In the genomic region with DNA sequence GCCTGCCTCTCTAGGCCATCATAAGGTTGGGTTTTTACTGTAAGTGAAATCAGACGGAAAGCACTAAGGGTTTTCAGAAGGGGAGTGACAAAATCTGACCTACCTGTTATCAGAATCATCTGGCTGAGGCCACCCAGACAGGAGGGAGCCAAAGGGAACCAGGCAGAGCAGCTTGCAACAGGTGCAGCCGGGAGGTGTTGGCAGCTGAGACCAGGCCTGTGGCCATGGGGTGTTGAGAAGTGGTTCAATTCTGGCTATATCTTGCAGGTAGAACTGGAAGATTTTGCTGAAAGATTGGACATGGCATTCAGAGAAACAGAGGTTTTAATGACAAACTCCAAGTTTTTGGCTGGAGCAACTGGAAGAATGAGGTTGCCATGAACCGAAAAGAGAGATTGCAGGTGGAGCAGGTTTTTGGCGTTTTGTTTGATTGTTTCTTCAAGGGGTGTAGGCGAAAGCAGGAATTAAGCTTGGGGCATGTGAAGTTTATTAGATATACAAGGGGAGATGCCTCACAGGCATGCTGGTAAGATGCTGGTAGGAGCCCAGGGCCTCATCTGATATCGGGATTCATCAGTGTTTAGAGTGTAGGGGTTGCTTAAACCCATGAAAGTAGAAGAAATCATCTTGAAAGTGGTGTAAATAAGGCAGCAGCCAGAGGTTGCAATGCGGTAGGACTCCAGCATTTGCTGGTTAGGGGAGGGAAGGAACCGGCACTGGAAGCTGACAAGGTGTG, we compare ENCODE assay signal across 34 cellular contexts.
"Had no signal": no experiment of that assay in that cellular context is flagged by ENCODE, and none has a peak within 500 bp of the region (broad histone marks: within the 10 kb centered on the region; RNA-seq: fewer than 3 reads in every experiment).

No MANE protein-coding gene starts in this region.

- ATAC-seq: activated naive CD8-positive, alpha-beta T cell treated with anti-CD3 and anti-CD28 coated beads, Interleukin-2, amount 50 U/mL, for 24 hours; activated T-cell treated with anti-CD3 and anti-CD28 coated beads, Interleukin-2, amount 50 U/mL, for 4 hours; Right ventricle myocardium inferior; SK-N-SH treated with all-trans-retinoic acid at 6 μM for 48 hours; T-cell had no signal

- H2AFZ ChIP-seq: PC-9 had no signal

- H3K4me2 ChIP-seq: KMS-11, PC-9 had no signal

- H3K4me3 Mint-ChIP-seq: activated B cell treated with CpG ODN at 0.5 μM for 24 hours; activated CD4-positive, alpha-beta memory T cell treated with anti-CD3 and anti-CD28 coated beads for 36 hours; activated naive CD4-positive, alpha-beta T cell treated with anti-CD3 and anti-CD28 coated beads, Interleukin-2, amount 10 ng/mL, durations not matched to agents 7 days and 5 days; activated naive CD8-positive, alpha-beta T cell; activated naive CD8-positive, alpha-beta T cell treated with anti-CD3 and anti-CD28 coated beads, Interleukin-2, amount 50 U/mL, for 24 hours; activated T-cell treated with anti-CD3 and anti-CD28 coated beads, Interleukin-2, amount 50 U/mL, for 4 hours; activated T-helper 1 cell treated with anti-CD3 and anti-CD28 coated beads, Interleukin-12 subunit alpha, Interleukin-12 subunit beta, Interleukin-2, Interleukin-4 antibody, amounts not matched to agents 30 ng/mL and 10 ng/mL and 1 ng/mL, durations not matched to agents 14 hours and 24 hours and 36 hours; brain; T-cell had no signal

- DNase-seq: activated B cell treated with CpG ODN at 0.5 μM for 24 hours; activated CD4-positive, alpha-beta memory T cell treated with anti-CD3 and anti-CD28 coated beads for 36 hours; activated CD4-positive, alpha-beta T cell treated with anti-CD3 and anti-CD28 coated beads for 4 hours; activated CD4-positive, alpha-beta T cell treated with anti-CD3 and anti-CD28 coated beads, Interleukin-2, amount 50 U/mL, for 1 hour; activated CD4-positive, CD25-positive, alpha-beta regulatory T cell treated with anti-CD3 and anti-CD28 coated beads, Interleukin-2, amount 50 U/mL, for 72 hours; activated CD8-positive, alpha-beta memory T cell treated with anti-CD3 and anti-CD28 coated beads, Interleukin-2, amount 50 U/mL, for 4 hours; activated effector memory CD4-positive, alpha-beta T cell treated with Interleukin-2 at 50 U/mL for 16 hours; activated naive CD4-positive, alpha-beta T cell treated with anti-CD3 and anti-CD28 coated beads, Interleukin-2, amount 10 ng/mL, durations not matched to agents 7 days and 5 days; activated naive CD8-positive, alpha-beta T cell treated with anti-CD3 and anti-CD28 coated beads, Interleukin-2, amount 50 U/mL, for 24 hours; activated T-cell treated with anti-CD3 and anti-CD28 coated beads for 4 hours; activated T-cell treated with anti-CD3 and anti-CD28 coated beads, Interleukin-2, amount 50 U/mL, for 4 hours; anterior cingulate cortex; MM.1S; MV-4-11; NCI-H1092; NCI-H1436 treated with DMSO at 0.1 percent for 48 hours; NCI-H1694 treated with DMSO at 0.1 percent for 48 hours; NCI-H2029; NCI-H345; NCI-H524 treated with DMSO at 0.1 percent for 48 hours; PC-9; SIG-M5; T-cell; T-helper 2 cell; T-helper 9 cell had no signal

- FAIRE-seq: RCC 7860 had no signal

- H3K9ac ChIP-seq: KMS-11 had no signal

- H3K27ac ChIP-seq: KMS-11, PC-9, RWPE1, VCaP had no signal

- H3K36me3 Mint-ChIP-seq: activated CD4-positive, alpha-beta memory T cell treated with anti-CD3 and anti-CD28 coated beads for 36 hours; activated naive CD4-positive, alpha-beta T cell treated with anti-CD3 and anti-CD28 coated beads, Interleukin-2, amount 10 ng/mL, durations not matched to agents 7 days and 5 days; activated naive CD8-positive, alpha-beta T cell; brain; T-cell had no signal

- H3K4me1 Mint-ChIP-seq: activated B cell treated with CpG ODN at 0.5 μM for 24 hours; activated naive CD4-positive, alpha-beta T cell treated with anti-CD3 and anti-CD28 coated beads, Interleukin-2, amount 10 ng/mL, durations not matched to agents 7 days and 5 days; activated naive CD8-positive, alpha-beta T cell treated with anti-CD3 and anti-CD28 coated beads, Interleukin-2, amount 50 U/mL, for 24 hours; T-cell had no signal

- H3K4me3 ChIP-seq: PC-9 had no signal

- H3K9me3 Mint-ChIP-seq: activated B cell treated with CpG ODN at 0.5 μM for 24 hours; activated CD4-positive, alpha-beta memory T cell treated with anti-CD3 and anti-CD28 coated beads for 36 hours; activated naive CD4-positive, alpha-beta T cell treated with anti-CD3 and anti-CD28 coated beads, Interleukin-2, amount 10 ng/mL, durations not matched to agents 7 days and 5 days; activated naive CD8-positive, alpha-beta T cell treated with anti-CD3 and anti-CD28 coated beads, Interleukin-2, amount 50 U/mL, for 24 hours; activated T-cell treated with anti-CD3 and anti-CD28 coated beads, Interleukin-2, amount 50 U/mL, for 4 hours; activated T-helper 1 cell treated with anti-CD3 and anti-CD28 coated beads, Interleukin-12 subunit alpha, Interleukin-12 subunit beta, Interleukin-2, Interleukin-4 antibody, amounts not matched to agents 30 ng/mL and 10 ng/mL and 1 ng/mL, durations not matched to agents 14 hours and 24 hours and 36 hours; T-cell had no signal

- H3K27ac Mint-ChIP-seq: activated B cell treated with CpG ODN at 0.5 μM for 24 hours; activated CD4-positive, alpha-beta memory T cell treated with anti-CD3 and anti-CD28 coated beads for 36 hours; activated naive CD4-positive, alpha-beta T cell treated with anti-CD3 and anti-CD28 coated beads, Interleukin-2, amount 10 ng/mL, durations not matched to agents 7 days and 5 days; activated naive CD8-positive, alpha-beta T cell; activated naive CD8-positive, alpha-beta T cell treated with anti-CD3 and anti-CD28 coated beads, Interleukin-2, amount 50 U/mL, for 24 hours; activated T-helper 1 cell treated with anti-CD3 and anti-CD28 coated beads, Interleukin-12 subunit alpha, Interleukin-12 subunit beta, Interleukin-2, Interleukin-4 antibody, amounts not matched to agents 30 ng/mL and 10 ng/mL and 1 ng/mL, durations not matched to agents 14 hours and 24 hours and 36 hours; T-cell had no signal
